8 cellular contexts compared by ENCODE assay signal in genomic region chr16:89507834-89508590, GRCh38. TPM values are rescaled to one million over a fixed set of nuclear protein-coding genes. Genes with fewer than 3 reads are reported as not detected.
DNase-seq lines count a peak whose midpoint lies in the region; ATAC-seq, FAIRE-seq and TF ChIP-seq lines count a peak whose summit lies in the region.

Gene SPG7 (plus strand): TSS chr16:89508403. CDS start chr16:89508418, 15 bp downstream.

- H3K4me3 ChIP-seq in A549 (peak within 1 kb of the TSS; percentile 81), small intestine (ENCODE audit: low read depth in 1 of 2, low read length in 2 of 2) (peak within 1 kb of the TSS; percentile 73 to 88)

- CTCF ChIA-PET in A549 (lab: Yijun Ruan, JAX), result interaction anchor here (0.8 to 2.3 kb wide), 5 partner anchors 9 to 49 kb away, joined by 3 to 6 read pairs (median 4); no protein-coding TSS in a partner anchor

- H3K27ac ChIP-seq in A549 (peak within 1 kb of the TSS; percentile 95 to 98), VCaP (peak within 1 kb of the TSS; percentile 65), small intestine (ENCODE audit: low read depth in 1 of 2, low read length in 1 of 2) (peak within 1 kb of the TSS; percentile 98 to 99)

- peak; percentile 74 for TF ChIP-seq POLR2A in A549 (IDR thresholded peaks at IDR 0.05; ENCODE audit: low read length)

- TF ChIP-seq RAD21 in A549 (conservative IDR thresholded peaks at IDR 0.05 in 1 of 2, IDR thresholded peaks at IDR 0.05 in 1 of 2), result no peak

- H3K36me3 ChIP-seq in small intestine (ENCODE audit: control insufficient read depth in 2 of 2, insufficient read depth in 2 of 2, low read length in 2 of 2), result peaks cover 0 to 9% of the 10 kb centered on the region in 2 donors

- POLR2A ChIA-PET in A549 (lab: Yijun Ruan, JAX), result interaction anchor here (0.8 to 1.3 kb wide), 6 partner anchors 11 to 292 kb away, joined by 3 to 4 read pairs (median 4); partner anchors contain the start of gene ANKRD11

- TF ChIP-seq EP300 in A549 (IDR thresholded peaks at IDR 0.05), result no peak

- TF ChIP-seq CTCF in A549 (IDR thresholded peaks at IDR 0.05) (no peak), VCaP (conservative IDR thresholded peaks at IDR 0.05) (no peak)

- DNase-seq in A549 (ENCODE audit: low read depth in 1 of 2, low spot score in 1 of 2) (peak; percentile 88 to 94), NCI-H2196 treated with DMSO at 0.1 percent for 48 hours (lab: John Stamatoyannopoulos, UW; ENCODE audit: unreplicated experiment) (peak; percentile 32), T47D (ENCODE audit: low read depth in 1 of 2, low spot score in 1 of 2) (peak; percentile 91 to 99), iPS-NIHi11 (ENCODE audit: low spot score) (peak; percentile 99), small intestine (peak; percentile 87)

- in situ Hi-C loops in T47D (cut with HindIII; ENCODE audit: low pct_unique_long_range_greater_than_20kb, low sequenced_read_pairs), result no loop called here

- FAIRE-seq in A549 (lab: Jason Lieb, UNC), result no peak
- FAIRE-seq in small intestine (lab: Jason Lieb, UNC), result no peak

- WGBS in A549 (ENCODE audit: missing lambda C conversion rate), result 0% methylated on average over 2 of the region's 90 CpGs
- WGBS in small intestine, 3 donors, result 0 to 1% (median 0%) methylated on average over 63 to 90 of the region's 90 CpGs

- H3K9me3 ChIP-seq in A549, result no peaks in the 10 kb centered on the region
- no peaks in the 10 kb centered on the region for H3K9me3 ChIP-seq in small intestine (ENCODE audit: control insufficient read depth, low read depth)

- no peaks in the 10 kb centered on the region for H3K27me3 ChIP-seq in small intestine (ENCODE audit: control insufficient read depth in 2 of 2, insufficient read depth in 2 of 2, low read length in 2 of 2)

- H3K4me2 ChIP-seq in A549, result peak within 1 kb of the TSS; percentile 92

- ATAC-seq in A549 (peak; percentile 75 to 83), GM18520 (IDR thresholded peaks at IDR 0.05; ENCODE audit: unreplicated experiment) (peak; percentile 60), HG03045 (IDR thresholded peaks at IDR 0.05; ENCODE audit: unreplicated experiment) (peak; percentile 73)

- H3K4me1 ChIP-seq in A549 (peaks cover 44% of the 10 kb centered on the region), small intestine (ENCODE audit: control insufficient read depth in 2 of 2, insufficient read depth in 1 of 2, low read depth in 1 of 2, low read length in 1 of 2) (peaks cover 1 to 4% of the 10 kb centered on the region in 2 donors)

TF ChIP-seq in A549, 52 proteins besides CTCF, POLR2A, EP300 and RAD21 (continues in another document):
- TF ChIP-seq MAZ (IDR thresholded peaks at IDR 0.05; ENCODE audit: borderline replicate concordance, low read depth, low read length) (no peak), BCL3 (IDR thresholded peaks at IDR 0.05) (peak; percentile 92), CBX2 (IDR thresholded peaks at IDR 0.05; ENCODE audit: borderline replicate concordance, low read depth) (no peak), ATOH8 (CRISPR knock-in tag; IDR thresholded peaks at IDR 0.05; ENCODE audit: low read depth) (peak; percentile 65; the same call in 1 of the 2 replicates), TP53 (CRISPR knock-in tag; IDR thresholded peaks at IDR 0.05) (no peak; the same call in 1 of the 2 replicates), CEBPB (IDR thresholded peaks at IDR 0.05) (no peak), FOSB (CRISPR knock-in tag; IDR thresholded peaks at IDR 0.05) (no peak), HOXA7 (CRISPR knock-in tag; IDR thresholded peaks at IDR 0.05) (0 out of 2 replicates have a peak, but pooled peaks have one; percentile 35), ELK1 (IDR thresholded peaks at IDR 0.05; ENCODE audit: low read depth, low read length) (no peak), TFCP2L1 (CRISPR knock-in tag; IDR thresholded peaks at IDR 0.05) (no peak), MAX (IDR thresholded peaks at IDR 0.05) (peak; percentile 95), BHLHE40 (IDR thresholded peaks at IDR 0.05; ENCODE audit: low read depth, low read length) (no peak), HMGXB4 (CRISPR knock-in tag; IDR thresholded peaks at IDR 0.05; ENCODE audit: borderline replicate concordance) (peak; percentile 65; the same call in 1 of the 2 replicates), HES2 (IDR thresholded peaks at IDR 0.05) (no peak), CHD2 (IDR thresholded peaks at IDR 0.05; ENCODE audit: low read length, partially characterized antibody) (no peak), HDAC2 (IDR thresholded peaks at IDR 0.05) (no peak), ZC3H11A (IDR thresholded peaks at IDR 0.05) (no peak), HOXB5 (CRISPR knock-in tag; IDR thresholded peaks at IDR 0.05) (peak; percentile 76), RFX5 (IDR thresholded peaks at IDR 0.05) (no peak), E2F6 (IDR thresholded peaks at IDR 0.05; ENCODE audit: borderline replicate concordance, low read depth) (peak; percentile 87), HOXB13 (CRISPR knock-in tag; IDR thresholded peaks at IDR 0.05; ENCODE audit: low read depth) (peak; percentile 75; the same call in 1 of the 2 replicates), RNF2 (IDR thresholded peaks at IDR 0.05; ENCODE audit: borderline replicate concordance, low read depth) (no peak), PHF8 (IDR thresholded peaks at IDR 0.05; ENCODE audit: borderline replicate concordance, low read depth) (peak; percentile 92), MYC (IDR thresholded peaks at IDR 0.05; ENCODE audit: borderline replicate concordance, low read length) (peak; percentile 95), ZFP36 (IDR thresholded peaks at IDR 0.05; ENCODE audit: borderline replicate concordance, partially characterized antibody) (no peak), JUN (IDR thresholded peaks at IDR 0.05) (peak; percentile 80 to 94), ZSCAN20 (CRISPR knock-in tag; IDR thresholded peaks at IDR 0.05) (no peak)

RNA-seq across cellular contexts. Expression of gene SPG7, which starts in this region (rescaled TPM):
- polyA plus RNA-seq in A549 (2011; rRNA removed) (53.2 and 54.4 TPM in 2 replicates), A549 (2017; fragmentation: RNase III; extraction: RNeasy Plus Mini Kit Qiagen cat#74134 plus additional on column Dnase treatment) (73.2 to 80.6 TPM (median 79.6 TPM) in 3 replicates), small intestine (100 to 1,000 TPM in 2 of 3 donors, 10 to 100 TPM in 1; 89.1 to 245 (median 222) TPM)
- 57.9 and 61.6 TPM in 2 replicates for polyA plus RNA-seq in A549 (2012; cell fraction: cytosol; rRNA removed)
- polyA plus RNA-seq in A549 (2012; cell fraction: nucleus; rRNA removed), result 434 and 484 TPM in 2 replicates
- polyA minus RNA-seq in A549 (2011; rRNA and poly(A)+ RNA removed), result 51.0 and 58.2 TPM in 2 replicates

Comparison
In these comparisons a context has a peak if more than half of its experiments do, and no peak if none do; other contexts are left out.
1. Peak in every context shown above with its lines: DNase-seq, ATAC-seq, H3K4me3 ChIP-seq and H3K27ac ChIP-seq.
2. DNase-seq: peak in every context shown above with its lines; median percentile 99 in iPS-NIHi11; 95 in T47D; 91 in A549; 87 in small intestine; 32 in NCI-H2196 treated with DMSO at 0.1 percent for 48 hours.